Comparison of ENCODE assay signal across 12 cellular contexts in the genomic region with DNA sequence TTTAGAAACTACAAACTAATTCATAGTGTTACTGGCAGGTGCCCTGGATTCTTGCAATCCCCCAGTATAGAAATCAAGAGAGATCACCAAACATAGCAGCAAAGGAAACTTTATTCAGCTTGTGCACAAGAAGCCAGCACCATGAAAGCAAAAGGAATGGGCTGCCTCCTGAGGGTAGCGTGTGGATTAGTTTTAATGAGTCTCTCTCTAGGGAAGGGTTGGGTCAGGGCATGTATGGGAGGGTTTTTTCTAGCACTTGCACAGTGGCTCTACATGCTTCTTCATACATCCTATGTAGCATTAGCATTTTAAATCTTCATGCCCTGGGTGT. TPM values are rescaled to one million over a fixed set of nuclear protein-coding genes. Genes with fewer than 3 reads are reported as not detected.
DNase-seq lines count a peak whose midpoint lies in the region; ATAC-seq and TF ChIP-seq lines count a peak whose summit lies in the region.
"Had no signal": no experiment of that assay in that cellular context is flagged by ENCODE, and none has a peak within 500 bp of the region (broad histone marks: within the 10 kb centered on the region; RNA-seq: fewer than 3 reads in every experiment).

No MANE protein-coding gene starts in this region.

- H3K27me3 ChIP-seq in Panc1 (ENCODE audit: control insufficient read depth, insufficient read depth, low read length): no peaks in the 10 kb centered on the region
- H3K27me3 ChIP-seq: esophagus squamous epithelium, heart right ventricle, tibial artery had no signal

- no peaks in the 10 kb centered on the region for H3K4me1 ChIP-seq in Panc1 (ENCODE audit: control insufficient read depth, insufficient read depth, low read length)
- H3K4me1 ChIP-seq: psoas muscle, tibial artery had no signal

- BruUV-seq in Panc1 (replicated peaks; lab: Mats Ljungman, UMichigan): no TSS peak

- H3K9me3 Mint-ChIP-seq in activated T-cell treated with anti-CD3 and anti-CD28 coated beads, Interleukin-2, amount 50 U/mL, for 72 hours: no peaks in the 10 kb centered on the region
- no peaks in the 10 kb centered on the region for H3K9me3 Mint-ChIP-seq in brain
- H3K9me3 Mint-ChIP-seq in stimulated activated naive CD8-positive, alpha-beta T cell treated with anti-CD3 and anti-CD28 coated beads, Interleukin-15, amount 100 ng/mL, for 72 hours: no peaks in the 10 kb centered on the region

- peak overlapping the region; percentile 99 for H3K27ac Mint-ChIP-seq in activated T-cell treated with anti-CD3 and anti-CD28 coated beads, Interleukin-2, amount 50 U/mL, for 72 hours
- H3K27ac Mint-ChIP-seq in brain: peak overlapping the region; percentile 1 to 94 (median 64)
- H3K27ac Mint-ChIP-seq in stimulated activated naive CD8-positive, alpha-beta T cell treated with anti-CD3 and anti-CD28 coated beads, Interleukin-15, amount 100 ng/mL, for 72 hours: peak overlapping the region; percentile 54 to 98

- POLR2A ChIA-PET in Panc1 (lab: Charles Lee): no interaction called here

- peaks cover 0 to 2% of the 10 kb centered on the region in 2 donors for H3K36me3 Mint-ChIP-seq in activated T-cell treated with anti-CD3 and anti-CD28 coated beads, Interleukin-2, amount 50 U/mL, for 72 hours (ENCODE audit: insufficient read depth in 2 of 2)
- H3K36me3 Mint-ChIP-seq in brain: no peaks in the 10 kb centered on the region

- CTCF ChIA-PET in Panc1 (lab: Charles Lee): no interaction called here

- intact Hi-C loops in Panc1 (cut with micrococcal nuclease; ENCODE audit: unreplicated experiment) (no loop called here), posterior cingulate gyrus (cut with DNase I) (no loop called here)

- H3K4me1 Mint-ChIP-seq in activated T-cell treated with anti-CD3 and anti-CD28 coated beads, Interleukin-2, amount 50 U/mL, for 72 hours (ENCODE audit: low read depth): peaks cover 55% of the 10 kb centered on the region
- peaks cover 16% of the 10 kb centered on the region for H3K4me1 Mint-ChIP-seq in brain
- H3K4me1 Mint-ChIP-seq in stimulated activated naive CD8-positive, alpha-beta T cell treated with anti-CD3 and anti-CD28 coated beads, Interleukin-15, amount 100 ng/mL, for 72 hours: peaks cover 62% of the 10 kb centered on the region

- no peak for ATAC-seq in activated T-cell treated with anti-CD3 and anti-CD28 coated beads, Interleukin-2, amount 50 U/mL, for 72 hours (replicated peaks in 1 of 2)
- ATAC-seq in Panc1: 0 out of 2 replicates have a peak, but pooled peaks have one; percentile 42
- no peak for ATAC-seq in stimulated activated naive CD8-positive, alpha-beta T cell treated with anti-CD3 and anti-CD28 coated beads, Interleukin-15, amount 100 ng/mL, for 72 hours
- ATAC-seq: psoas muscle had no signal

- no peak for TF ChIP-seq CTCF in Panc1 (IDR thresholded peaks at IDR 0.05)
- TF ChIP-seq CTCF in brain (conservative IDR thresholded peaks at IDR 0.05): no peak

- H3K9me3 ChIP-seq in Panc1 (ENCODE audit: control insufficient read depth, insufficient read depth, low read depth, low read length): no peaks in the 10 kb centered on the region
- H3K9me3 ChIP-seq: esophagus squamous epithelium, heart right ventricle, psoas muscle, tibial artery had no signal

- in situ Hi-C loops in Panc1 (cut with HindIII; ENCODE audit: low pct_unique_long_range_greater_than_20kb, low sequenced_read_pairs): no loop called here

- H3K4me3 ChIP-seq in Panc1 (ENCODE audit: low read depth in 2 of 2, low read length in 2 of 2): no peak overlapping the region
- H3K4me3 ChIP-seq: esophagus squamous epithelium, heart right ventricle, psoas muscle, tibial artery had no signal

- H3K27me3 Mint-ChIP-seq in activated T-cell treated with anti-CD3 and anti-CD28 coated beads, Interleukin-2, amount 50 U/mL, for 72 hours (ENCODE audit: low read depth): no peaks in the 10 kb centered on the region
- H3K27me3 Mint-ChIP-seq in brain: no peaks in the 10 kb centered on the region
- H3K27me3 Mint-ChIP-seq in stimulated activated naive CD8-positive, alpha-beta T cell treated with anti-CD3 and anti-CD28 coated beads, Interleukin-15, amount 100 ng/mL, for 72 hours: no peaks in the 10 kb centered on the region

- DNase-seq in activated T-cell treated with anti-CD3 and anti-CD28 coated beads, Interleukin-2, amount 50 U/mL, for 72 hours: no peak
- DNase-seq in activated T-cell treated with anti-CD3 and anti-CD28 coated beads for 4 hours: no peak
- no peak for DNase-seq in Panc1 (ENCODE audit: low read depth, low spot score)
- DNase-seq in stimulated activated naive CD8-positive, alpha-beta T cell treated with anti-CD3 and anti-CD28 coated beads, Interleukin-15, amount 100 ng/mL, for 72 hours: no peak
- DNase-seq in NCI-H2196 (lab: John Stamatoyannopoulos, UW; ENCODE audit: unreplicated experiment): no peak
- no peak for DNase-seq in posterior cingulate gyrus
- no peak for DNase-seq in NCI-H1417 treated with DMSO at 0.1 percent for 48 hours (lab: John Stamatoyannopoulos, UW)
- DNase-seq: esophagus squamous epithelium, heart right ventricle, psoas muscle, tibial artery had no signal

- H3K4me3 Mint-ChIP-seq in activated T-cell treated with anti-CD3 and anti-CD28 coated beads, Interleukin-2, amount 50 U/mL, for 72 hours: peak overlapping the region; percentile 85 to 98
- peak overlapping the region in 1 of 5 experiments; percentile 77 for H3K4me3 Mint-ChIP-seq in brain
- peak overlapping the region; percentile 80 to 81 for H3K4me3 Mint-ChIP-seq in stimulated activated naive CD8-positive, alpha-beta T cell treated with anti-CD3 and anti-CD28 coated beads, Interleukin-15, amount 100 ng/mL, for 72 hours

- H3K27ac ChIP-seq in Panc1 (ENCODE audit: low read length): no peak overlapping the region
- H3K27ac ChIP-seq: esophagus squamous epithelium, psoas muscle, tibial artery had no signal

- no peaks in the 10 kb centered on the region for H3K36me3 ChIP-seq in Panc1 (ENCODE audit: control insufficient read depth, insufficient read depth, low read length)
- H3K36me3 ChIP-seq: esophagus squamous epithelium, heart right ventricle, tibial artery had no signal

RNA-seq across cellular contexts. Expression of gene LYRM7, which starts 38.4 kb away (rescaled TPM):
- total RNA-seq in activated T-cell treated with anti-CD3 and anti-CD28 coated beads, Interleukin-2, amount 50 U/mL, for 72 hours: 10 to 100 TPM; 12.4 to 16.0 TPM
- 12.1 TPM for total RNA-seq in Panc1 (2021; ENCODE audit: unreplicated experiment)
- polyA plus RNA-seq in Panc1 (2012; ENCODE audit: insufficient read length): 6.8 TPM
- 3.2 TPM for polyA plus RNA-seq in brain (ENCODE audit: insufficient read depth, low read depth, low replicate concordance)

RNA-seq across cellular contexts. Expression of gene HINT1, which starts 44.1 kb away (rescaled TPM):
- 100 to 1,000 TPM; 269 to 292 TPM for total RNA-seq in activated T-cell treated with anti-CD3 and anti-CD28 coated beads, Interleukin-2, amount 50 U/mL, for 72 hours
- 233 TPM for total RNA-seq in Panc1 (2021; ENCODE audit: unreplicated experiment)
- 316 TPM for polyA plus RNA-seq in Panc1 (2012; ENCODE audit: insufficient read length)
- polyA plus RNA-seq in brain (ENCODE audit: insufficient read depth, low read depth, low replicate concordance): 263 TPM

RNA-seq across cellular contexts. Expression of gene CDC42SE2, which starts 54.7 kb away (rescaled TPM):
- total RNA-seq in activated T-cell treated with anti-CD3 and anti-CD28 coated beads, Interleukin-2, amount 50 U/mL, for 72 hours: 100 to 1,000 TPM; 147 to 151 TPM
- total RNA-seq in Panc1 (2021; ENCODE audit: unreplicated experiment): 46.1 TPM
- polyA plus RNA-seq in Panc1 (2012; ENCODE audit: insufficient read length): 21.8 TPM
- 19.7 TPM for polyA plus RNA-seq in brain (ENCODE audit: insufficient read depth, low read depth, low replicate concordance)
